Comparison of ENCODE assay signal across 26 cellular contexts in the genomic region with DNA sequence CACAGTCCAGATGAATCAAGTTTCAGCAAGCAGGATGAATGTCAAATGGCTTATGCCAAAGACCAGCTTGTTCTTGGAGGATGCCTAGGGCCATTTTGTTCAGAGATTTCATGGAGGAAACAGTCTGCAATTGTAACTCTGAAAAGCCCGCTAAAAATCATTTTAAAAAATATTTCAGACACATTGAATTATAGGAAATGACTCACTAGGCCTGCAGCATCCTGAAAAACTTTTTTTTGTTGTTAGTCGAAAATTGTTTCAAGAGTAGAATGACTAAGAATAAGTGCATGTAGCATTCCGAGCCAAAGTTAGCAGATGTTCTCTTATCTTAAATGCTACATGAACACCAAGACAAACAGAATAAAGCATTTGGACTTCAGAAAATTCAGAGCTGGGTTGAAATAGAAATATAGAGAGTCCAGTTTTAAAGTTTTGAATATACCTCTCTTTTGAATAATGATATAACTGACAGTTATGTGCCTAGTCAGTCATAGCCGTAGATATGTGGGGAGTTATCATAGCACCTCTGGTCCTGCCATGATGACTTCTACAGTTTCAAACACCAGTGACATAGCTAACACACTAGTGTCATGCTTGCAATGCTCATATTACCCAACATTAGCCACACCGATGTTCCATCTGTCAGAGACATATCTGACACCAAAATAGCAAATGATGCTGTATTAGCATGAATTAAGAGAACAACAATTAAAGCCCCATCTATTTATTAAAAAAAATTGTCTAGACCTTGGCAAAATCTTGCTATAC.
A peak's percentile ranks its signal among the peaks of the same experiment; 100 is the strongest.
DNase-seq lines count a peak whose midpoint lies in the region; ATAC-seq, FAIRE-seq and TF ChIP-seq lines count a peak whose summit lies in the region.
"Had no signal": no experiment of that assay in that cellular context is flagged by ENCODE, and none has a peak within 500 bp of the region (broad histone marks: within the 10 kb centered on the region; RNA-seq: fewer than 3 reads in every experiment).

No MANE protein-coding gene starts in this region.

- TF ChIP-seq CTCF in right atrium auricular region (IDR thresholded peaks at IDR 0.05) = no peak
- no peak for TF ChIP-seq CTCF in astrocyte (IDR thresholded peaks at IDR 0.05; ENCODE audit: insufficient read depth, low read depth, low read length)

- H4K20me1 ChIP-seq in astrocyte (ENCODE audit: insufficient read depth, low read length) = no peaks in the 10 kb centered on the region

- H3K4me3 ChIP-seq in right atrium auricular region (no peak overlapping the region), astrocyte (ENCODE audit: insufficient read depth, low read depth, low read length) (no peak overlapping the region)
- H3K4me3 ChIP-seq: esophagus muscularis mucosa, K562, stomach, upper lobe of right lung had no signal

- H3K79me2 ChIP-seq in astrocyte (ENCODE audit: insufficient read depth, low read length) = no peaks in the 10 kb centered on the region

- peak; percentile 31 for ATAC-seq in Right ventricle myocardium superior (ENCODE audit: poor library complexity)
- ATAC-seq: K562, natural killer cell, T-helper 17 cell, upper lobe of right lung had no signal

- H3K36me3 ChIP-seq in right atrium auricular region (no peaks in the 10 kb centered on the region), astrocyte (ENCODE audit: insufficient read depth, low read length) (no peaks in the 10 kb centered on the region)
- H3K36me3 ChIP-seq: esophagus muscularis mucosa, stomach, upper lobe of right lung had no signal

- H3K9me3 ChIP-seq in right atrium auricular region = no peaks in the 10 kb centered on the region
- H3K9me3 ChIP-seq in astrocyte (ENCODE audit: insufficient read depth, low read depth, low read length) = no peaks in the 10 kb centered on the region
- H3K9me3 ChIP-seq: esophagus muscularis mucosa, stomach, upper lobe of right lung had no signal

- no peak overlapping the region for H3K4me3 Mint-ChIP-seq in astrocyte (ENCODE audit: unreplicated experiment)
- H3K4me3 Mint-ChIP-seq: central memory CD8-positive, alpha-beta T cell; natural killer cell; T-helper 17 cell had no signal

- H2AFZ ChIP-seq in astrocyte (ENCODE audit: low read depth, low read length) = no peak overlapping the region

- H3K4me2 ChIP-seq in astrocyte (ENCODE audit: low read length) = peak overlapping the region; percentile 32

- H3K4me1 ChIP-seq in right atrium auricular region (no peaks in the 10 kb centered on the region), astrocyte (ENCODE audit: insufficient read depth, low read length) (no peaks in the 10 kb centered on the region)
- H3K4me1 ChIP-seq: esophagus muscularis mucosa, stomach, upper lobe of right lung had no signal

- DNase-seq in Right ventricle myocardium superior (no peak), right atrium auricular region (ENCODE audit: low spot score) (no peak), astrocyte (ENCODE audit: low read depth) (peak; percentile 84), foreskin melanocyte (peak; percentile 88), NCI-H524 treated with DMSO at 0.1 percent for 48 hours (lab: John Stamatoyannopoulos, UW) (no peak), NCI-H345 (lab: John Stamatoyannopoulos, UW) (no peak), Ammon's horn (ENCODE audit: low spot score) (no peak)
- DNase-seq in stimulated activated CD4-positive, alpha-beta T cell treated with anti-CD3 and anti-CD28 coated beads, Interleukin-4, amount 100 ng/mL, for 4 hours = no peak
- DNase-seq: activated CD8-positive, alpha-beta memory T cell treated with anti-CD3 and anti-CD28 coated beads, Interleukin-2, amount 50 U/mL, for 48 hours; activated effector memory CD4-positive, alpha-beta T cell treated with anti-CD3 and anti-CD28 coated beads, Interleukin-2, amount 50 U/mL, for 16 hours; C1 segment of cervical spinal cord; effector CD4-positive, alpha-beta T cell; mesenchymal stem cell; natural killer cell; NCI-H187 treated with DMSO at 0.1 percent for 48 hours; NCI-H446 treated with DMSO at 0.1 percent for 48 hours; SIG-M5; small intestine; stimulated activated CD4-positive, alpha-beta T cell treated with anti-CD3 and anti-CD28 coated beads, Interleukin-4, amount 100 ng/mL, for 1 hour; stomach; T-helper 17 cell; upper lobe of right lung had no signal

- H3K9ac ChIP-seq in astrocyte (ENCODE audit: low read length) = no peak overlapping the region

- intact Hi-C loops in Right ventricle myocardium superior (cut with DNase I) = no loop called here

- H3K27me3 Mint-ChIP-seq in astrocyte (ENCODE audit: low read depth, unreplicated experiment) = no peaks in the 10 kb centered on the region
- H3K27me3 Mint-ChIP-seq: central memory CD8-positive, alpha-beta T cell; T-helper 17 cell had no signal

- H3K27me3 ChIP-seq in right atrium auricular region = no peaks in the 10 kb centered on the region
- no peaks in the 10 kb centered on the region for H3K27me3 ChIP-seq in astrocyte (ENCODE audit: insufficient read depth, low read length)
- H3K27me3 ChIP-seq: esophagus muscularis mucosa, stomach, upper lobe of right lung had no signal

- H3K27ac Mint-ChIP-seq in astrocyte (ENCODE audit: unreplicated experiment) = no peak overlapping the region
- H3K27ac Mint-ChIP-seq: natural killer cell, T-helper 17 cell had no signal

- peaks cover 4% of the 10 kb centered on the region for H3K4me1 Mint-ChIP-seq in astrocyte (ENCODE audit: low read depth, unreplicated experiment)
- H3K4me1 Mint-ChIP-seq: central memory CD8-positive, alpha-beta T cell; natural killer cell; T-helper 17 cell had no signal

- FAIRE-seq in astrocyte (lab: Jason Lieb, UNC) = no peak
- FAIRE-seq: GM12891, K562, small intestine had no signal

- H3K27ac ChIP-seq in right atrium auricular region = no peak overlapping the region
- no peak overlapping the region for H3K27ac ChIP-seq in astrocyte (ENCODE audit: low read depth, low read length)
- H3K27ac ChIP-seq: esophagus muscularis mucosa, stomach, upper lobe of right lung had no signal

- H3K36me3 Mint-ChIP-seq in astrocyte (ENCODE audit: low read depth, unreplicated experiment) = no peaks in the 10 kb centered on the region
- H3K36me3 Mint-ChIP-seq: natural killer cell had no signal

- H3K9me3 Mint-ChIP-seq in astrocyte (ENCODE audit: unreplicated experiment) = no peaks in the 10 kb centered on the region

Comparison
In these comparisons a context has a peak if more than half of its experiments do, and no peak if none do; other contexts are left out.
1. DNase-seq: peak in astrocyte (single experiment) and foreskin melanocyte (single experiment); none in Right ventricle myocardium superior (single experiment), right atrium auricular region (single experiment), NCI-H524 treated with DMSO at 0.1 percent for 48 hours (single experiment), NCI-H345 (single experiment), stimulated activated CD4-positive, alpha-beta T cell treated with anti-CD3 and anti-CD28 coated beads, Interleukin-4, amount 100 ng/mL, for 4 hours (0 of 2) and Ammon's horn (single experiment).